Comparison of ENCODE assay signal across 1 cellular context in the genomic region with DNA sequence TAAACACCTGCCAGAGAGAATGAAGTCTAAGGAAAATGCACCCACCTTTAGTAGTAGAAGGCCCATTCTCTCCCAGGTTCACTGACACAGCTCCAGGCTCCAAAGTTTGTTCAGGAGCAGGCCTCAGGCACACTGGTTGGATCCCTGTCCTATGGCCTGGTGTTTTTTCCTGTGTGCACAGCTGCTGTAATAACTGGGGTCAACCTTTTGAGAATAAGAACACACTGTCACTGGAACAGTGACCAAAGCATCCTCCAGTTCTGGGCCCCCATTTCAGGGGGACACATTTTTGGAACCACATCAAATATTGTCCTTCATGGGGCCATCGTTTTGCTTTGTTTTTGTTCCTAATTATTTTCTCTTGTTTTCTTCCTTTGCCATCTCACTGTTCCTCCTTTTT.
TF ChIP-seq lines count a peak whose summit lies in the region.

No MANE protein-coding gene starts in this region.

TF ChIP-seq in IMR-90, 13 proteins besides CTCF, POLR2A, EP300 and RAD21 (continued from another document):
- TF ChIP-seq CEBPB (IDR thresholded peaks at IDR 0.05; ENCODE audit: low read depth, low read length) (no peak), BHLHE40 (IDR thresholded peaks at IDR 0.05; ENCODE audit: low read depth, low read length) (no peak)
- TF ChIP-seq, protein P1, sequence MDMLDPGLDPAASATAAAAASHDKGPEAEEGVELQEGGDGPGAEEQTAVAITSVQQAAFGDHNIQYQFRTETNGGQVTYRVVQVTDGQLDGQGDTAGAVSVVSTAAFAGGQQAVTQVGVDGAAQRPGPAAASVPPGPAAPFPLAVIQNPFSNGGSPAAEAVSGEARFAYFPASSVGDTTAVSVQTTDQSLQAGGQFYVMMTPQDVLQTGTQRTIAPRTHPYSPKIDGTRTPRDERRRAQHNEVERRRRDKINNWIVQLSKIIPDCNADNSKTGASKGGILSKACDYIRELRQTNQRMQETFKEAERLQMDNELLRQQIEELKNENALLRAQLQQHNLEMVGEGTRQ (IDR thresholded peaks at IDR 0.05; ENCODE audit: low read depth, low read length), result no peak
